Comparison of ENCODE assay signal across 11 cellular contexts in genomic region chr3:50164056-50164455, GRCh38.
A peak's percentile ranks its signal among the peaks of the same experiment; 100 is the strongest.
DNase-seq lines count a peak whose midpoint lies in the region; ATAC-seq and TF ChIP-seq lines count a peak whose summit lies in the region.
"Had no signal": no experiment of that assay in that cellular context is flagged by ENCODE, and none has a peak within 500 bp of the region (broad histone marks: within the 10 kb centered on the region; RNA-seq: fewer than 3 reads in every experiment).

No MANE protein-coding gene starts in this region.

- H3K36me3 Mint-ChIP-seq in stimulated activated effector memory CD8-positive, alpha-beta T cell treated with anti-CD3 and anti-CD28 coated beads, Interleukin-12 subunit alpha, Interleukin-12 subunit beta, amount 100 ng/mL, for 72 hours: no peaks in the 10 kb centered on the region
- H3K36me3 Mint-ChIP-seq: naive B cell had no signal

- peaks cover 0 to 10% (median 0%) of the 10 kb centered on the region in 3 donors for H3K36me3 ChIP-seq in tibial artery

- ATAC-seq in stimulated activated effector memory CD8-positive, alpha-beta T cell treated with anti-CD3 and anti-CD28 coated beads, Interleukin-12 subunit alpha, Interleukin-12 subunit beta, amount 100 ng/mL, for 72 hours: no peak
- ATAC-seq in HG02970 (IDR thresholded peaks at IDR 0.05; ENCODE audit: low FRiP score, unreplicated experiment) (no peak), HG03432 (IDR thresholded peaks at IDR 0.05; ENCODE audit: unreplicated experiment) (no peak)
- ATAC-seq: activated T-helper 17 cell treated with anti-CD3 and anti-CD28 coated beads, Interleukin-2, amount 50 U/mL, for 72 hours had no signal

- TF ChIP-seq CTCF in tibial artery (IDR thresholded peaks at IDR 0.05): no peak

- H3K4me3 ChIP-seq in tibial artery: no peak overlapping the region

- H3K27me3 ChIP-seq in tibial artery: no peaks in the 10 kb centered on the region

- H3K27ac ChIP-seq in tibial artery: peak overlapping the region; percentile 70 to 87

- no peaks in the 10 kb centered on the region for H3K9me3 Mint-ChIP-seq in stimulated activated effector memory CD8-positive, alpha-beta T cell treated with anti-CD3 and anti-CD28 coated beads, Interleukin-12 subunit alpha, Interleukin-12 subunit beta, amount 100 ng/mL, for 72 hours
- H3K9me3 Mint-ChIP-seq: activated T-helper 17 cell treated with anti-CD3 and anti-CD28 coated beads, Interleukin-2, amount 50 U/mL, for 72 hours; naive B cell had no signal

- H3K4me3 Mint-ChIP-seq in stimulated activated effector memory CD8-positive, alpha-beta T cell treated with anti-CD3 and anti-CD28 coated beads, Interleukin-12 subunit alpha, Interleukin-12 subunit beta, amount 100 ng/mL, for 72 hours: no peak overlapping the region
- H3K4me3 Mint-ChIP-seq: activated T-helper 17 cell treated with anti-CD3 and anti-CD28 coated beads, Interleukin-2, amount 50 U/mL, for 72 hours; naive B cell had no signal

- no peaks in the 10 kb centered on the region for H3K4me1 Mint-ChIP-seq in stimulated activated effector memory CD8-positive, alpha-beta T cell treated with anti-CD3 and anti-CD28 coated beads, Interleukin-12 subunit alpha, Interleukin-12 subunit beta, amount 100 ng/mL, for 72 hours
- H3K4me1 Mint-ChIP-seq: activated T-helper 17 cell treated with anti-CD3 and anti-CD28 coated beads, Interleukin-2, amount 50 U/mL, for 72 hours; naive B cell had no signal

- no peak overlapping the region for H3K27ac Mint-ChIP-seq in stimulated activated effector memory CD8-positive, alpha-beta T cell treated with anti-CD3 and anti-CD28 coated beads, Interleukin-12 subunit alpha, Interleukin-12 subunit beta, amount 100 ng/mL, for 72 hours
- H3K27ac Mint-ChIP-seq: naive B cell had no signal

- H3K9me3 ChIP-seq in tibial artery: no peaks in the 10 kb centered on the region

- DNase-seq in HS-5 (ENCODE audit: low read depth) (peak; percentile 85), cerebellar cortex (ENCODE audit: low spot score) (peak; percentile 61), medulla oblongata (ENCODE audit: extremely low spot score) (peak; percentile 36), tibial artery (peak; percentile 89 to 98), NCI-H2081 treated with DMSO at 0.1 percent for 48 hours (lab: John Stamatoyannopoulos, UW) (no peak)
- DNase-seq in stimulated activated effector memory CD8-positive, alpha-beta T cell treated with anti-CD3 and anti-CD28 coated beads, Interleukin-12 subunit alpha, Interleukin-12 subunit beta, amount 100 ng/mL, for 72 hours (ENCODE audit: low spot score in 2 of 2): no peak
- DNase-seq: naive B cell, NCI-H2171 treated with DMSO at 0.1 percent for 48 hours had no signal

- intact Hi-C loops in tibial artery (cut with DNase I; ENCODE audit: low total_unique reads): no loop called here

- peaks cover 0 to 100% (median 100%) of the 10 kb centered on the region in 4 donors for H3K4me1 ChIP-seq in tibial artery

Comparison
In these comparisons a context has a peak if more than half of its experiments do, and no peak if none do; other contexts are left out.
1. DNase-seq: peak in HS-5 (single experiment), cerebellar cortex (single experiment), medulla oblongata (single experiment) and tibial artery (2 of 2); none in stimulated activated effector memory CD8-positive, alpha-beta T cell treated with anti-CD3 and anti-CD28 coated beads, Interleukin-12 subunit alpha, Interleukin-12 subunit beta, amount 100 ng/mL, for 72 hours (0 of 2) and NCI-H2081 treated with DMSO at 0.1 percent for 48 hours (single experiment).